In the genomic region with DNA sequence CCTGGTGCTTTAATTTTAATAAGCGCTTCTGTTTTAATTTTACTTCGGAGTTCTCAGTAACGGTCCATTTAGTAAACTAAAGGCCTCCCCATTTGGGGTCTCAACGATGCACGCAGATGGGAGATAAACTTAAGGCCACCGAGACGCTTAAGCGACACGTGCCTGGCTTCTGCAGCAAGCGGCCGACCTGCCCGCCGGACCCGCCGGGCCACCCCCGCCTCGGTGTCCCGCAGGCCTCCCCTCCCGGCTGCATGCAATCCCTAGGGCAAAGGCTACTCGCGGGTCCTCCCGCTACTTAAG, we compare ENCODE assay signal across 8 cellular contexts. TPM values are rescaled to one million over a fixed set of nuclear protein-coding genes. Genes with fewer than 3 reads are reported as not detected.
DNase-seq lines count a peak whose midpoint lies in the region; TF ChIP-seq lines count a peak whose summit lies in the region.

No MANE protein-coding gene starts in this region.

- no peaks in the 10 kb centered on the region for H3K27me3 Mint-ChIP-seq in T-helper 1 cell treated with Interleukin-12 subunit alpha and Interleukin-12 subunit beta and Interleukin-4 antibody, amounts not matched to agents 30 μg/mL and 1 μg/mL, for 36 hours (ENCODE audit: low read depth)

- H3K27me3 ChIP-seq in Karpas-422 (ENCODE audit: low read length) (no peaks in the 10 kb centered on the region), neutrophil (peaks cover 16% of the 10 kb centered on the region)
- no peaks in the 10 kb centered on the region for H3K27me3 ChIP-seq in effector memory CD4-positive, alpha-beta T cell (replicated peaks; ENCODE audit: control insufficient read depth, insufficient read depth, low read length, poor library complexity, severe bottlenecking)

- TF ChIP-seq CTCF in neutrophil (IDR thresholded peaks at IDR 0.05) = no peak

- H3K9me3 Mint-ChIP-seq in T-helper 1 cell treated with Interleukin-12 subunit alpha and Interleukin-12 subunit beta and Interleukin-4 antibody, amounts not matched to agents 30 μg/mL and 1 μg/mL, for 36 hours = no peaks in the 10 kb centered on the region

- peak overlapping the region; percentile 99 for H3K9ac ChIP-seq in Karpas-422 (ENCODE audit: low read length)

- H3K36me3 Mint-ChIP-seq in T-helper 1 cell treated with Interleukin-12 subunit alpha and Interleukin-12 subunit beta and Interleukin-4 antibody, amounts not matched to agents 30 μg/mL and 1 μg/mL, for 36 hours (ENCODE audit: low read depth) = no peaks in the 10 kb centered on the region

- peaks cover 6% of the 10 kb centered on the region for H3K4me1 Mint-ChIP-seq in T-helper 1 cell treated with Interleukin-12 subunit alpha and Interleukin-12 subunit beta and Interleukin-4 antibody, amounts not matched to agents 30 μg/mL and 1 μg/mL, for 36 hours (ENCODE audit: low read depth)

- DNase-seq in T-helper 1 cell (no peak), Karpas-422 (peak; percentile 70), NCI-H1417 (lab: John Stamatoyannopoulos, UW) (no peak), superior temporal gyrus (ENCODE audit: extremely low spot score) (no peak), SIG-M5 (lab: John Stamatoyannopoulos, UW) (no peak)
- no peak for DNase-seq in effector memory CD4-positive, alpha-beta T cell

- H3K36me3 ChIP-seq in Karpas-422 (ENCODE audit: insufficient read depth, low read length) (peaks cover 7% of the 10 kb centered on the region; the same call in 1 of the 2 replicates), neutrophil (no peaks in the 10 kb centered on the region)
- no peaks in the 10 kb centered on the region for H3K36me3 ChIP-seq in effector memory CD4-positive, alpha-beta T cell (ENCODE audit: control insufficient read depth, insufficient read depth, low read length)

- peak overlapping the region; percentile 71 for H3K27ac ChIP-seq in Karpas-422 (ENCODE audit: low read length)
- peak overlapping the region; percentile 48 for H3K27ac ChIP-seq in effector memory CD4-positive, alpha-beta T cell (ENCODE audit: insufficient read depth, low read length, poor library complexity, severe bottlenecking)
- peak overlapping the region; percentile 0 for H3K27ac ChIP-seq in neutrophil

- H3K9me3 ChIP-seq in Karpas-422 (ENCODE audit: low read length) = no peaks in the 10 kb centered on the region
- H3K9me3 ChIP-seq in effector memory CD4-positive, alpha-beta T cell (ENCODE audit: control insufficient read depth, low read length) = no peaks in the 10 kb centered on the region
- no peaks in the 10 kb centered on the region for H3K9me3 ChIP-seq in neutrophil

- H3K27ac Mint-ChIP-seq in T-helper 1 cell treated with Interleukin-12 subunit alpha and Interleukin-12 subunit beta and Interleukin-4 antibody, amounts not matched to agents 30 μg/mL and 1 μg/mL, for 36 hours = no peak overlapping the region

- H3K9me2 ChIP-seq in Karpas-422 (replicated peaks; ENCODE audit: insufficient read depth, low read length) = no peaks in the 10 kb centered on the region; the same call in 1 of the 2 replicates

- H3K4me3 ChIP-seq in Karpas-422 (ENCODE audit: low read length) (peak overlapping the region; percentile 99), neutrophil (ENCODE audit: low read depth in 1 of 2, low read length in 1 of 2) (peak overlapping the region; percentile 81 to 91)
- peak overlapping the region; percentile 76 for H3K4me3 ChIP-seq in effector memory CD4-positive, alpha-beta T cell (ENCODE audit: insufficient read depth, low read depth, low read length, poor library complexity, severe bottlenecking)

- H3K4me2 ChIP-seq in Karpas-422 (ENCODE audit: low read depth, low read length, poor library complexity, severe bottlenecking) = peak overlapping the region; percentile 83

- peaks cover 55% of the 10 kb centered on the region for H3K79me2 ChIP-seq in Karpas-422 (ENCODE audit: low read length)

- peak overlapping the region; percentile 48; the same call in 1 of the 2 replicates for H2AFZ ChIP-seq in Karpas-422 (ENCODE audit: low read length)

- peak overlapping the region; percentile 74 for H3K4me3 Mint-ChIP-seq in T-helper 1 cell treated with Interleukin-12 subunit alpha and Interleukin-12 subunit beta and Interleukin-4 antibody, amounts not matched to agents 30 μg/mL and 1 μg/mL, for 36 hours

- H3K4me1 ChIP-seq in Karpas-422 (ENCODE audit: low read length) (peaks cover 36% of the 10 kb centered on the region), neutrophil (ENCODE audit: control insufficient read depth in 1 of 2, insufficient read depth in 1 of 2, low read depth in 1 of 2, low read length in 1 of 2) (peaks cover 9 to 11% of the 10 kb centered on the region in 2 experiments)
- peaks cover 7% of the 10 kb centered on the region for H3K4me1 ChIP-seq in effector memory CD4-positive, alpha-beta T cell (ENCODE audit: control insufficient read depth, insufficient read depth, low read length, poor library complexity, severe bottlenecking)

- peaks cover 10% of the 10 kb centered on the region for H4K20me1 ChIP-seq in Karpas-422 (ENCODE audit: insufficient read depth, low read depth, low read length)

RNA-seq across cellular contexts. Expression of a gene that starts 0.6 kb away (rescaled TPM):
- 39.1 and 49.2 TPM in 2 replicates for total RNA-seq in Karpas-422 (2014; rRNA removed; shearing (Covaris generic); ENCODE audit: low replicate concordance)

RNA-seq across cellular contexts. Expression of a gene that starts 18.6 kb away (rescaled TPM):
- 0.22 TPM in 1 of 2 replicates, not detected in the other for total RNA-seq in Karpas-422 (2014; rRNA removed; shearing (Covaris generic); ENCODE audit: low replicate concordance)

RNA-seq across cellular contexts. Expression of a gene that starts 60.0 kb away (rescaled TPM):
- 25.0 and 62.1 TPM in 2 replicates for total RNA-seq in Karpas-422 (2014; rRNA removed; shearing (Covaris generic); ENCODE audit: low replicate concordance)

Comparison
In these comparisons a context has a peak if more than half of its experiments do, and no peak if none do; other contexts are left out.
1. H3K27ac ChIP-seq: peak in every context shown above with its lines; median percentile 71 in Karpas-422; 48 in effector memory CD4-positive, alpha-beta T cell; 0 in neutrophil.